Comparison of ENCODE assay signal across 8 cellular contexts in the genomic region with DNA sequence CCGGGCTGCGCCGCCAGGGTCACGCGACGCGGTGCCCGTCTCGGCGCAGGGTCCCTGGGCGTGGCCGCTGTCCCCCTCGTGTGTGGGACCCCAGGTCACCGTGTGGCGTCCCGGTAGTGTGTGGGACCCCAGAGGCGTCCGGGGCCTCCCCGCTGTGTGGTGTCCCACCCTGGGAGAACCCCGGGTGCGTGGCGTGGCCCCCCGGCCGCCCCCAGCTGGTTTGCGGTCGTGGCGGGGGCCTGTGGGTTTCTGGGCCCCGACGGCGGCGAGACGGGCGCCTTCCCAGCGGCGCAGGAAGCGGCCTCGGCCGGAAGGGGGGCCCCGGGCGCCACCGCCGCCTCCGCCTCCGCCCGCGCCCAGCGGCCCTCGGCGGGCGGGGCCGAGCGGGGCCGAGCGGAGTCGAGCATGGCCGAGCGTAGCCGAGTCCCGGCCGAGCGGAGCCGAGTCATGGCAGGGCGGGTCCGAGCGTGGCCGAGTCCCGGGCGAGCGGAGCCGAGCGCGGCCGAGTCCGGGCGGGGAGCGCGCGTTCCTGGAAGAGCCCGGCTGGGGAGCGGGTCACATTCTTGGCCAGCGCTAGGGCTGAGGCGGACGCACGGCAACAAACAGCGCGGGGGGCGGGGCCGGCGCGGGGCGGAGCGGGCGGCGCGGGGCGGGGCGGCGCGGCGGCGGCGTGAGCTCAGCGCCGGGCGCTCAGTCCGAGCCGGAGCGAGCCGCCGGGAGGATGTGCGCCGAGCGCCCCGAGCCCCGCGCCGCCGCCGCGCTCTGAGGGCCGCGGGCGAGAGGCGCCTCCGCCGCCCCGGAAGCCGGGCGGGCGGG. TPM values are rescaled to one million over a fixed set of nuclear protein-coding genes. Genes with fewer than 3 reads are reported as not detected.
DNase-seq lines count a peak whose midpoint lies in the region; ATAC-seq and TF ChIP-seq lines count a peak whose summit lies in the region.

No MANE protein-coding gene starts in this region.

- peak; percentile 100 for DNase-seq in GM13977 (ENCODE audit: low spot score)
- DNase-seq in NCI-H1436 (lab: John Stamatoyannopoulos, UW) = peak; percentile 92
- peak; percentile 87 for DNase-seq in T follicular helper cell (ENCODE audit: low read depth)
- peak; percentile 95 to 97 (median 97) for DNase-seq in adrenal gland
- DNase-seq in heart right ventricle = peak; percentile 96 to 98
- DNase-seq in posterior cingulate gyrus = peak; percentile 89 to 99 (median 93)
- DNase-seq in type B pancreatic cell (ENCODE audit: extremely low spot score, unreplicated experiment) = peak; percentile 99

- no peaks in the 10 kb centered on the region for H3K27me3 ChIP-seq in adrenal gland
- H3K27me3 ChIP-seq in heart right ventricle = no peaks in the 10 kb centered on the region

- peak; percentile 71 for ATAC-seq in HG02840 (IDR thresholded peaks at IDR 0.05; ENCODE audit: low FRiP score, unreplicated experiment)
- peak; percentile 86 to 94 (median 89) for ATAC-seq in heart right ventricle

- no peak overlapping the region for H3K27ac Mint-ChIP-seq in type B pancreatic cell

- H3K4me1 ChIP-seq in adrenal gland (replicated peaks in 1 of 2) (peaks cover 37 to 38% of the 10 kb centered on the region in 2 donors), heart right ventricle (peaks cover 19 to 47% (median 44%) of the 10 kb centered on the region in 9 donors)

- TF ChIP-seq CTCF in GM13977 (IDR thresholded peaks at IDR 0.05; ENCODE audit: extremely low read depth, insufficient read depth, missing control alignments) (peak; percentile 23), adrenal gland (IDR thresholded peaks at IDR 0.05) (peak in 2 of 6 experiments; percentile 16 to 44), heart right ventricle (IDR thresholded peaks at IDR 0.05) (peak in 1 of 9 donors; percentile 12), type B pancreatic cell (conservative IDR thresholded peaks at IDR 0.05) (no peak)

- in situ Hi-C loops in GM13977 (cut with MboI; ENCODE audit: low pct_unique_long_range_greater_than_20kb, low sequenced_read_pairs, unreplicated experiment) = no loop called here

- H3K4me3 ChIP-seq in adrenal gland (peak overlapping the region in 2 of 4 donors; percentile 59 to 93), heart right ventricle (peak overlapping the region; percentile 64 to 86 (median 72))

- H3K36me3 Mint-ChIP-seq in type B pancreatic cell = no peaks in the 10 kb centered on the region

- H3K27ac ChIP-seq in adrenal gland (peak overlapping the region in 4 of 5 donors; percentile 95 to 100 (median 96)), heart right ventricle (peak overlapping the region; percentile 96 to 100 (median 100))

- H3K36me3 ChIP-seq in adrenal gland (replicated peaks in 1 of 2) (no peaks in the 10 kb centered on the region), heart right ventricle (no peaks in the 10 kb centered on the region)

- peak overlapping the region; percentile 78 for H3K4me3 Mint-ChIP-seq in type B pancreatic cell

- peaks cover 2% of the 10 kb centered on the region for H3K27me3 Mint-ChIP-seq in type B pancreatic cell

- 1% methylated on average over 90 to 128 of the region's 130 CpGs; no CpG with 5 or more reads in 2 of the 4 donors for WGBS in adrenal gland, 4 donors
- WGBS in heart right ventricle, 2 donors = 0 to 1% methylated on average over 90 to 112 of the region's 130 CpGs

- intact Hi-C loops in adrenal gland (cut with DNase I) = no loop called here
- intact Hi-C loops in heart right ventricle (cut with DNase I) = loop anchor here in 2 of 10 donors (1.0 to 2.0 kb wide), 3 partner anchors 14 to 71 kb away; no protein-coding TSS in a partner anchor
- intact Hi-C loops in posterior cingulate gyrus (cut with DNase I) = loop anchor here (2.0 kb wide), 2 partner anchors 29 to 39 kb away; no protein-coding TSS in a partner anchor

- no peaks in the 10 kb centered on the region for H3K9me3 Mint-ChIP-seq in type B pancreatic cell

- H3K9me3 ChIP-seq in adrenal gland (replicated peaks in 1 of 3) = no peaks in the 10 kb centered on the region
- H3K9me3 ChIP-seq in heart right ventricle = no peaks in the 10 kb centered on the region

- H3K4me1 Mint-ChIP-seq in type B pancreatic cell (ENCODE audit: unreplicated experiment) = peaks cover 19% of the 10 kb centered on the region

- peak; percentile 70 to 77 for TF ChIP-seq POLR2A in adrenal gland (IDR thresholded peaks at IDR 0.05)

RNA-seq across cellular contexts. Expression of gene SKI, which starts 0.6 kb away (rescaled TPM):
- total RNA-seq in adrenal gland = 10 to 100 TPM; 30.6 to 53.6 (median 43.7) TPM
- 10 to 100 TPM in 2 of 3 donors, 1 to 10 TPM in 1; 9.4 to 21.2 (median 10.8) TPM for polyA plus RNA-seq in adrenal gland
- total RNA-seq in heart right ventricle = 10 to 100 TPM; 29.4 to 50.9 (median 38.3) TPM
- polyA plus RNA-seq in heart right ventricle = 10 to 100 TPM; 13.8 to 16.6 TPM
- total RNA-seq in type B pancreatic cell (ENCODE audit: low replicate concordance) = 52.7 and 55.7 TPM in 2 replicates

RNA-seq across cellular contexts. Expression of gene FAAP20, which starts 33.0 kb away (rescaled TPM):
- total RNA-seq in adrenal gland = 100 to 1,000 TPM in 1 of 8 donors, 10 to 100 TPM in 7; 26.4 to 106 (median 62.0) TPM
- 100 to 1,000 TPM in 2 of 3 donors, 1 to 10 TPM in 1; 2.7 to 185 (median 160) TPM for polyA plus RNA-seq in adrenal gland
- total RNA-seq in heart right ventricle = 10 to 100 TPM; 30.9 to 47.6 (median 38.3) TPM
- polyA plus RNA-seq in heart right ventricle = 10 to 100 TPM; 83.0 to 83.6 TPM
- 45.8 and 73.8 TPM in 2 replicates for total RNA-seq in type B pancreatic cell (ENCODE audit: low replicate concordance)
